In the genomic region with DNA sequence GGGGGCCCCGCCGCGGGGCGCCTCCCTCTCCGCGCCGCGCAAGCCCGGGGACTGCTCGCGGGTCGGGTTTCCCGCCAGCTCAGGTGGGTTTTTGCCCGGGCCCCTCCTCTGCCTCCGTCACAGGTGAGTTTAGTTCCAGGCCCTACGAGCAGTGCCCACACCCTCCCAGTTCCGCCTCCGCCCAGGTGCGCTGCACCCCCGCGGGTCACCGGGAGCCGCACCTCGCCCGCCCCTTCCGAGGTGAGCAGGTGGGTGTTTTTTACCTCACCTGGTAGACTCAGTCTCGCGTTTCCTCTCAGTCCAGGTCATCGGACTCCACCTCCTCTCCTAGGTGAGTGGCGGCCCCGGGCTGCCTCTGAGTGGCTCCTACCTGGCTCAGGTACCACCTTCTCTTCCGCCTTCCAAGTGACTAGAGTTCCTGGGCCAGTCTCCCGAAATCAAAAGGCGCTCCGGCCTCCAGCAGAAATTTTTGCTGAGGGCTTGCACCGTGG, we compare ENCODE assay signal across 9 cellular contexts. TPM values are rescaled to one million over a fixed set of nuclear protein-coding genes. Genes with fewer than 3 reads are reported as not detected.
A peak's percentile ranks its signal among the peaks of the same experiment; 100 is the strongest.
DNase-seq lines count a peak whose midpoint lies in the region; ATAC-seq, FAIRE-seq and TF ChIP-seq lines count a peak whose summit lies in the region.
"Had no signal": no experiment of that assay in that cellular context is flagged by ENCODE, and none has a peak within 500 bp of the region (broad histone marks: within the 10 kb centered on the region; RNA-seq: fewer than 3 reads in every experiment).

A gene with protein sequence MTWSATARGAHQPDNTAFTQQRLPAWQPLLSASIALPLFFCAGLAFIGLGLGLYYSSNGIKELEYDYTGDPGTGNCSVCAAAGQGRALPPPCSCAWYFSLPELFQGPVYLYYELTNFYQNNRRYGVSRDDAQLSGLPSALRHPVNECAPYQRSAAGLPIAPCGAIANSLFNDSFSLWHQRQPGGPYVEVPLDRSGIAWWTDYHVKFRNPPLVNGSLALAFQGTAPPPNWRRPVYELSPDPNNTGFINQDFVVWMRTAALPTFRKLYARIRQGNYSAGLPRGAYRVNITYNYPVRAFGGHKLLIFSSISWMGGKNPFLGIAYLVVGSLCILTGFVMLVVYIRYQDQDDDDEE (minus strand): TSS at position 153 of the 491 bp plus-strand sequence. CDS start 191 bp downstream, outside the sequence.

- no peaks in the 10 kb centered on the region for H4K20me1 ChIP-seq in MM.1S (ENCODE audit: insufficient read depth, low read length)

- no peaks in the 10 kb centered on the region for H3K27me3 ChIP-seq in MM.1S (replicated peaks; ENCODE audit: insufficient read depth, low read length)

- no peak within 1 kb of the TSS for H3K9ac ChIP-seq in MM.1S (ENCODE audit: low read length)

- no peaks in the 10 kb centered on the region for H3K36me3 Mint-ChIP-seq in activated naive CD8-positive, alpha-beta T cell treated with anti-CD3 and anti-CD28 coated beads, Interleukin-2, amount 10 ng/mL, durations not matched to agents 7 days and 5 days

- H3K4me1 Mint-ChIP-seq in activated naive CD8-positive, alpha-beta T cell treated with anti-CD3 and anti-CD28 coated beads, Interleukin-2, amount 10 ng/mL, durations not matched to agents 7 days and 5 days: peaks cover 30% of the 10 kb centered on the region

- H2AFZ ChIP-seq in MM.1S (ENCODE audit: low read length): no peak within 1 kb of the TSS

- H3K27ac Mint-ChIP-seq in activated naive CD8-positive, alpha-beta T cell treated with anti-CD3 and anti-CD28 coated beads, Interleukin-2, amount 10 ng/mL, durations not matched to agents 7 days and 5 days: peak within 1 kb of the TSS; percentile 80

- no peaks in the 10 kb centered on the region for H3K4me1 ChIP-seq in MM.1S (ENCODE audit: low read length)

- H3K36me3 ChIP-seq in MM.1S (replicated peaks; ENCODE audit: insufficient read depth, low read length): no peaks in the 10 kb centered on the region

- no peak for TF ChIP-seq CTCF in MM.1S (IDR thresholded peaks at IDR 0.05; ENCODE audit: low read length)

- peak; percentile 91 for FAIRE-seq in islet of Langerhans (lab: Jason Lieb, UNC)

- ATAC-seq in activated naive CD8-positive, alpha-beta T cell treated with anti-CD3 and anti-CD28 coated beads, Interleukin-2, amount 10 ng/mL, durations not matched to agents 7 days and 5 days (ENCODE audit: low read depth): no peak

- H3K4me3 ChIP-seq in MM.1S (ENCODE audit: low read length): no peak within 1 kb of the TSS

- H3K79me2 ChIP-seq in MM.1S (ENCODE audit: low read length): no peaks in the 10 kb centered on the region

- H3K4me2 ChIP-seq in MM.1S (ENCODE audit: low read depth, low read length): no peak within 1 kb of the TSS

- DNase-seq in DMS79 treated with DMSO at 0.1 percent for 48 hours (lab: John Stamatoyannopoulos, UW): peak; percentile 97
- DNase-seq in NCI-H2171 (lab: John Stamatoyannopoulos, UW): peak; percentile 56
- DNase-seq in activated naive CD8-positive, alpha-beta T cell treated with anti-CD3 and anti-CD28 coated beads, Interleukin-2, amount 10 ng/mL, durations not matched to agents 7 days and 5 days: no peak
- peak in 2 of 3 experiments; percentile 11 to 27 for DNase-seq in stimulated activated CD4-positive, alpha-beta T cell treated with anti-CD3 and anti-CD28 coated beads, TNF-alpha, amount 100 ng/mL, for 4 hours (ENCODE audit: low read depth in 3 of 3)
- no peak for DNase-seq in SKM-1 (lab: John Stamatoyannopoulos, UW; ENCODE audit: unreplicated experiment)
- no peak for DNase-seq in UCSD-AML1 (lab: John Stamatoyannopoulos, UW; ENCODE audit: unreplicated experiment)
- DNase-seq in MM.1S: no peak

- H3K9me2 ChIP-seq in MM.1S (replicated peaks; ENCODE audit: insufficient read depth, low read length): no peaks in the 10 kb centered on the region

- no peaks in the 10 kb centered on the region for H3F3A ChIP-seq in MM.1S (ENCODE audit: insufficient read depth, low read length)

- POLR2A ChIA-PET in activated naive CD8-positive, alpha-beta T cell treated with anti-CD3 and anti-CD28 coated beads, Interleukin-2, amount 10 ng/mL, durations not matched to agents 7 days and 5 days (lab: Charles Lee): interaction anchor here (0.5 to 1.7 kb wide), 6 partner anchors 41 to 1190 kb away, joined by 3 to 6 read pairs (median 4); no protein-coding TSS in a partner anchor

- H3K9me3 Mint-ChIP-seq in activated naive CD8-positive, alpha-beta T cell treated with anti-CD3 and anti-CD28 coated beads, Interleukin-2, amount 10 ng/mL, durations not matched to agents 7 days and 5 days: no peaks in the 10 kb centered on the region

- no peak within 1 kb of the TSS for H3K27ac ChIP-seq in MM.1S (ENCODE audit: low read length)
- H3K27ac ChIP-seq: HL-60 had no signal

- peaks cover 25% of the 10 kb centered on the region for H3K27me3 Mint-ChIP-seq in activated naive CD8-positive, alpha-beta T cell treated with anti-CD3 and anti-CD28 coated beads, Interleukin-2, amount 10 ng/mL, durations not matched to agents 7 days and 5 days

- peak within 1 kb of the TSS; percentile 87 for H3K4me3 Mint-ChIP-seq in activated naive CD8-positive, alpha-beta T cell treated with anti-CD3 and anti-CD28 coated beads, Interleukin-2, amount 10 ng/mL, durations not matched to agents 7 days and 5 days

- H3K9me3 ChIP-seq in MM.1S (replicated peaks; ENCODE audit: insufficient read depth, low read length): no peaks in the 10 kb centered on the region

RNA-seq across cellular contexts. Expression of the gene that starts here (rescaled TPM):
- total RNA-seq in activated naive CD8-positive, alpha-beta T cell treated with anti-CD3 and anti-CD28 coated beads, Interleukin-2, amount 10 ng/mL, durations not matched to agents 7 days and 5 days: 1 to 10 TPM; 1.4 to 1.6 TPM

Comparison
In these comparisons a context has a peak if more than half of its experiments do, and no peak if none do; other contexts are left out.
1. DNase-seq: peak in DMS79 treated with DMSO at 0.1 percent for 48 hours (single experiment), NCI-H2171 (single experiment) and stimulated activated CD4-positive, alpha-beta T cell treated with anti-CD3 and anti-CD28 coated beads, TNF-alpha, amount 100 ng/mL, for 4 hours (2 of 3); none in activated naive CD8-positive, alpha-beta T cell treated with anti-CD3 and anti-CD28 coated beads, Interleukin-2, amount 10 ng/mL, durations not matched to agents 7 days and 5 days (single experiment), SKM-1 (single experiment), UCSD-AML1 (single experiment) and MM.1S (single experiment).